In the genomic region with DNA sequence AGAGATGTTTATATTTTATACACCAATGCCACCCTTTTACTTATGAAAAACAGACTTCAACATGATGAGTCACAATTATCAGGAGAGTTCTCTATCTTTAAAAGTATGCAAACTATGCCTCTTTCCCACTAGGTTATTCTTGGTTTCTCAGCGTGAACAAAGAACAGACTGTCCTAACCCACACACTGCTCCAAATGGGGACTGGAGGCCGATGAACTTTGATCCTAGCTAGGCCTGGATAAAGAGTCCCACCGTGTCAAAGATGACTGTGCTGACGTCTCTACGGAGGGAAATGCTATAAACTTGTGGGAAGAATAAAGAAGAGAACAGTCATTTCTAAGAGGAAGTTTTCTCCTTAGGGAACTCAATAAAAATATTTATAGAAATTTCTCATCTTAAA, we compare ENCODE assay signal across 8 cellular contexts.
DNase-seq lines count a peak whose midpoint lies in the region; ATAC-seq, FAIRE-seq and TF ChIP-seq lines count a peak whose summit lies in the region.

No MANE protein-coding gene starts in this region.

- H3K36me3 ChIP-seq in mucosa of descending colon (ENCODE audit: low read depth), result no peaks in the 10 kb centered on the region
- H3K36me3 ChIP-seq in effector memory CD4-positive, alpha-beta T cell (ENCODE audit: control insufficient read depth, insufficient read depth, low read length), result no peaks in the 10 kb centered on the region

- H3K4me1 Mint-ChIP-seq in stimulated activated effector memory CD8-positive, alpha-beta T cell treated with anti-CD3 and anti-CD28 coated beads, Interleukin-12 subunit alpha, Interleukin-12 subunit beta, amount 100 ng/mL, for 72 hours, result no peaks in the 10 kb centered on the region

- peak overlapping the region in 1 of 59 donors; percentile 11 for H3K4me3 ChIP-seq in dorsolateral prefrontal cortex
- no peak overlapping the region for H3K4me3 ChIP-seq in mucosa of descending colon
- H3K4me3 ChIP-seq in effector memory CD4-positive, alpha-beta T cell (ENCODE audit: insufficient read depth, low read depth, low read length, poor library complexity, severe bottlenecking), result no peak overlapping the region

- peaks cover 7% of the 10 kb centered on the region for H3K4me1 ChIP-seq in mucosa of descending colon (ENCODE audit: low read depth)
- no peaks in the 10 kb centered on the region for H3K4me1 ChIP-seq in effector memory CD4-positive, alpha-beta T cell (ENCODE audit: control insufficient read depth, insufficient read depth, low read length, poor library complexity, severe bottlenecking)

- H3K9me3 ChIP-seq in mucosa of descending colon, result no peaks in the 10 kb centered on the region
- H3K9me3 ChIP-seq in effector memory CD4-positive, alpha-beta T cell (ENCODE audit: control insufficient read depth, low read length), result no peaks in the 10 kb centered on the region

- intact Hi-C loops in dorsolateral prefrontal cortex (cut with DNase I) (no loop called here), mucosa of descending colon (cut with DNase I, micrococcal nuclease) (no loop called here)

- peak; percentile 5 for DNase-seq in GM10266 (ENCODE audit: extremely low spot score)
- peak; percentile 21 for DNase-seq in HTR-8/SVneo (ENCODE audit: insufficient read length, low spot score)
- no peak for DNase-seq in dorsolateral prefrontal cortex
- DNase-seq in mucosa of descending colon, result peak in 1 of 3 donors; percentile 52
- no peak for DNase-seq in effector memory CD4-positive, alpha-beta T cell
- DNase-seq in stimulated activated effector memory CD8-positive, alpha-beta T cell treated with anti-CD3 and anti-CD28 coated beads, Interleukin-12 subunit alpha, Interleukin-12 subunit beta, amount 100 ng/mL, for 72 hours (ENCODE audit: low spot score in 2 of 2), result no peak
- no peak for DNase-seq in NCI-H146 treated with DMSO at 0.1 percent for 48 hours (lab: John Stamatoyannopoulos, UW; ENCODE audit: unreplicated experiment)

- H3K9me3 Mint-ChIP-seq in stimulated activated effector memory CD8-positive, alpha-beta T cell treated with anti-CD3 and anti-CD28 coated beads, Interleukin-12 subunit alpha, Interleukin-12 subunit beta, amount 100 ng/mL, for 72 hours, result no peaks in the 10 kb centered on the region

- no peak overlapping the region for H3K4me3 Mint-ChIP-seq in stimulated activated effector memory CD8-positive, alpha-beta T cell treated with anti-CD3 and anti-CD28 coated beads, Interleukin-12 subunit alpha, Interleukin-12 subunit beta, amount 100 ng/mL, for 72 hours

- no peaks in the 10 kb centered on the region for H3K27me3 ChIP-seq in dorsolateral prefrontal cortex
- no peaks in the 10 kb centered on the region for H3K27me3 ChIP-seq in effector memory CD4-positive, alpha-beta T cell (replicated peaks; ENCODE audit: control insufficient read depth, insufficient read depth, low read length, poor library complexity, severe bottlenecking)

- no peak for TF ChIP-seq CTCF in GM10266 (IDR thresholded peaks at IDR 0.05; ENCODE audit: control insufficient read depth, insufficient read depth, low read depth, missing control alignments)
- no peak for TF ChIP-seq CTCF in dorsolateral prefrontal cortex (IDR thresholded peaks at IDR 0.05 in 54 of 56, conservative IDR thresholded peaks at IDR 0.05 in 2 of 56; ENCODE audit: low read depth in 1 of 56, partially characterized antibody in 56 of 56)
- no peak for TF ChIP-seq CTCF in mucosa of descending colon (IDR thresholded peaks at IDR 0.05)

- H3K36me3 Mint-ChIP-seq in stimulated activated effector memory CD8-positive, alpha-beta T cell treated with anti-CD3 and anti-CD28 coated beads, Interleukin-12 subunit alpha, Interleukin-12 subunit beta, amount 100 ng/mL, for 72 hours, result no peaks in the 10 kb centered on the region

- H3K27ac Mint-ChIP-seq in stimulated activated effector memory CD8-positive, alpha-beta T cell treated with anti-CD3 and anti-CD28 coated beads, Interleukin-12 subunit alpha, Interleukin-12 subunit beta, amount 100 ng/mL, for 72 hours, result no peak overlapping the region

- H3K27ac ChIP-seq in dorsolateral prefrontal cortex, result peak overlapping the region in 38 of 59 donors; percentile 12 to 89 (median 68)
- H3K27ac ChIP-seq in effector memory CD4-positive, alpha-beta T cell (ENCODE audit: insufficient read depth, low read length, poor library complexity, severe bottlenecking), result no peak overlapping the region

- peak; percentile 97 for ATAC-seq in mucosa of descending colon
- no peak for ATAC-seq in stimulated activated effector memory CD8-positive, alpha-beta T cell treated with anti-CD3 and anti-CD28 coated beads, Interleukin-12 subunit alpha, Interleukin-12 subunit beta, amount 100 ng/mL, for 72 hours
- no peak for ATAC-seq in HG03460 (IDR thresholded peaks at IDR 0.05; ENCODE audit: unreplicated experiment)

- no peak for FAIRE-seq in HTR-8/SVneo (lab: Jason Lieb, UNC)

Comparison
In these comparisons a context has a peak if more than half of its experiments do, and no peak if none do; other contexts are left out.
1. DNase-seq: peak in GM10266 (single experiment) and HTR-8/SVneo (single experiment); none in dorsolateral prefrontal cortex (0 of 10), effector memory CD4-positive, alpha-beta T cell (0 of 3), stimulated activated effector memory CD8-positive, alpha-beta T cell treated with anti-CD3 and anti-CD28 coated beads, Interleukin-12 subunit alpha, Interleukin-12 subunit beta, amount 100 ng/mL, for 72 hours (0 of 2) and NCI-H146 treated with DMSO at 0.1 percent for 48 hours (single experiment).